ENCODE assay signal across 8 cellular contexts in the genomic region with DNA sequence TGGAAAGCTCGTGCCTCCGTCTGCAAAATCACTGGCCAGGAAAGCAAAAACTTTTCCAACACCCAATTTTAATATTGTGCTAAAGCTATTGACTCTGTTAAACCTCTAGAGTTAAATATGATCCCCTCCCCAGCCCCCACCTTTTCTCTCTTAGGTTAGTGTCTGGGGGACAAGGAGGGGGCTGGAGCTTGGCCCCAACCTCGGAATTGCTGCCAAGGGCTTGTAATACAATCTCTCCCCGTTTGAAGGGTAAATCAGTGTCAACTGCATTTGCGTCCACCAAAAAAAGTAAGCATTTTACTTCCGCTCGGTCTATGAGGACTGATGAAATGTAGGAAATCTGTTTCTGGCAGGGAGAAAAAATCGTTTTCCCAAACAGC. TPM values are rescaled to one million over a fixed set of nuclear protein-coding genes. Genes with fewer than 3 reads are reported as not detected.
DNase-seq lines count a peak whose midpoint lies in the region; ATAC-seq and TF ChIP-seq lines count a peak whose summit lies in the region.

A gene (plus strand): TSS at position 292 of the 380 bp plus-strand sequence. CDS start 8,259 bp downstream, outside the sequence.

- no peak for TF ChIP-seq CTCF in Caco-2 (IDR thresholded peaks at IDR 0.05; ENCODE audit: insufficient read depth in 1 of 2, low read depth in 1 of 2, low read length in 1 of 2, severe bottlenecking in 1 of 2, unreplicated experiment in 1 of 2)

- H3K27me3 Mint-ChIP-seq in Caco-2 (ENCODE audit: insufficient read depth, unreplicated experiment): no peaks in the 10 kb centered on the region
- peaks cover 38 to 51% of the 10 kb centered on the region in 2 donors for H3K27me3 Mint-ChIP-seq in T-cell

- POLR2A ChIA-PET in Caco-2 (lab: Charles Lee): no interaction called here
- POLR2A ChIA-PET in T-cell (lab: Charles Lee): no interaction called here

- H3K36me3 ChIP-seq in Caco-2 (ENCODE audit: control insufficient read depth, insufficient read depth, low read length): no peaks in the 10 kb centered on the region
- H3K36me3 ChIP-seq in iPS-15b (ENCODE audit: control insufficient read depth, insufficient read depth, low read length): no peaks in the 10 kb centered on the region

- H3K9ac ChIP-seq in iPS-15b (ENCODE audit: low read depth, low read length): peak within 1 kb of the TSS; percentile 80

- H3K9me3 Mint-ChIP-seq in Caco-2 (ENCODE audit: unreplicated experiment) (no peaks in the 10 kb centered on the region), T-cell (no peaks in the 10 kb centered on the region)

- DNase-seq in Caco-2: no peak
- no peak for DNase-seq in T-cell
- DNase-seq in substantia nigra (lab: John Stamatoyannopoulos, UW): peak in 1 of 49 donors; percentile 37
- DNase-seq in AG20443 (ENCODE audit: low spot score): no peak
- DNase-seq in D341Med (ENCODE audit: low spot score): no peak
- DNase-seq in NCI-H2107 (lab: John Stamatoyannopoulos, UW): no peak

- H3K36me3 Mint-ChIP-seq in Caco-2 (ENCODE audit: insufficient read depth, unreplicated experiment) (no peaks in the 10 kb centered on the region), T-cell (no peaks in the 10 kb centered on the region)

- CTCF ChIA-PET in Caco-2 (lab: Charles Lee): no interaction called here
- CTCF ChIA-PET in T-cell (lab: Charles Lee): no interaction called here

- H3K9me3 ChIP-seq in Caco-2 (no peaks in the 10 kb centered on the region), iPS-15b (ENCODE audit: control insufficient read depth, insufficient read depth, low read length) (no peaks in the 10 kb centered on the region)

- H3K4me3 Mint-ChIP-seq in Caco-2 (ENCODE audit: unreplicated experiment) (peak within 1 kb of the TSS; percentile 87), T-cell (peak within 1 kb of the TSS; percentile 31 to 74 (median 48))

- H3K4me1 Mint-ChIP-seq in Caco-2 (ENCODE audit: low read depth, unreplicated experiment): peaks cover 12% of the 10 kb centered on the region
- peaks cover 13 to 27% (median 13%) of the 10 kb centered on the region in 3 donors for H3K4me1 Mint-ChIP-seq in T-cell

- no TSS peak for BruUV-seq in Caco-2 (replicated peaks; lab: Mats Ljungman, UMichigan)

- peak within 1 kb of the TSS; percentile 7 for H3K27ac ChIP-seq in substantia nigra (ENCODE audit: low read depth, low read length, poor library complexity, severe bottlenecking)

- H3K4me1 ChIP-seq in Caco-2: no peaks in the 10 kb centered on the region; the same call in 1 of the 2 replicates
- peaks cover 13% of the 10 kb centered on the region for H3K4me1 ChIP-seq in iPS-15b (ENCODE audit: control insufficient read depth, insufficient read depth, low read length)

- no peaks in the 10 kb centered on the region for H3K27me3 ChIP-seq in Caco-2 (replicated peaks; ENCODE audit: control insufficient read depth, insufficient read depth, low read length)
- peaks cover 23% of the 10 kb centered on the region for H3K27me3 ChIP-seq in iPS-15b (ENCODE audit: control insufficient read depth, insufficient read depth, low read length)

- ATAC-seq in GM21825 (IDR thresholded peaks at IDR 0.05; ENCODE audit: unreplicated experiment) (peak; percentile 2), T-cell (replicated peaks in 1 of 4) (peak in 2 of 4 experiments; percentile 19 to 40)

- intact Hi-C loops in Caco-2 (cut with micrococcal nuclease; ENCODE audit: unreplicated experiment): loop anchor here (1.0 to 5.0 kb wide), 4 partner anchors 32 to 334 kb away; a partner anchor contains a TSS

- H3K27ac Mint-ChIP-seq in Caco-2 (ENCODE audit: unreplicated experiment) (peak within 1 kb of the TSS; percentile 58), T-cell (peak within 1 kb of the TSS in 1 of 2 donors; percentile 12)

- H3K4me3 ChIP-seq in Caco-2 (ENCODE audit: low read depth, low read length): peak within 1 kb of the TSS; percentile 63
- peak within 1 kb of the TSS; percentile 61 for H3K4me3 ChIP-seq in iPS-15b (ENCODE audit: low read depth, low read length)

RNA-seq across cellular contexts. Expression of the gene that starts here (rescaled TPM):
- total RNA-seq in Caco-2 (2022) (9.4 and 11.1 TPM in 2 replicates), T-cell (1 to 10 TPM; 2.1 to 4.2 (median 2.6) TPM)
